ENCODE assay signal across 23 cellular contexts in genomic region chr2:29703336-29703735, GRCh38.
"Had no signal": no experiment of that assay in that cellular context is flagged by ENCODE, and none has a peak within 500 bp of the region (broad histone marks: within the 10 kb centered on the region; RNA-seq: fewer than 3 reads in every experiment).

No MANE protein-coding gene starts in this region.

- H3K9me3 ChIP-seq: Peyer's patch, SJCRH30 had no signal

- DNase-seq: activated CD4-positive, alpha-beta memory T cell treated with anti-CD3 and anti-CD28 coated beads, Interleukin-2, amount 10 ng/mL, durations not matched to agents 7 days and 5 days; activated CD4-positive, alpha-beta T cell treated with anti-CD3 and anti-CD28 coated beads for 36 hours; activated CD4-positive, alpha-beta T cell treated with anti-CD3 and anti-CD28 coated beads, Interleukin-2, amount 50 U/mL, for 1 hour; activated gamma-delta T cell; activated naive CD4-positive, alpha-beta T cell treated with anti-CD3 and anti-CD28 coated beads for 36 hours; activated T-cell treated with anti-CD3 and anti-CD28 coated beads for 4 hours; activated T-cell treated with anti-CD3 and anti-CD28 coated beads, Interleukin-2, amount 50 U/mL, for 48 hours; caudate nucleus; KG1; NCI-H1048; NCI-H1417; NCI-H1930; NCI-H526; NCI-H774; NK-92 treated with Interleukin-12 subunit alpha and Interleukin-12 subunit beta, amount 100 ng/mL, for 24 hours; Peyer's patch; Right ventricle myocardium superior; SJCRH30; T-helper 17 cell; T-helper 9 cell had no signal

- ATAC-seq: activated CD4-positive, alpha-beta T cell treated with anti-CD3 and anti-CD28 coated beads for 36 hours; activated T-helper 17 cell treated with anti-CD3 and anti-CD28 coated beads, Interleukin-2, amount 50 U/mL, for 72 hours; T-helper 17 cell had no signal

- H3K27ac ChIP-seq: Peyer's patch, RWPE1, SJCRH30, VCaP had no signal

- H3K4me1 ChIP-seq: Peyer's patch had no signal

- H3K4me3 ChIP-seq: Peyer's patch, SJCRH30 had no signal

- H3K27me3 ChIP-seq: Peyer's patch, SJCRH30 had no signal

- H3K36me3 ChIP-seq: Peyer's patch, SJCRH30 had no signal
